Comparison of ENCODE assay signal across 8 cellular contexts in genomic region chr14:24195186-24196070, GRCh38.
DNase-seq lines count a peak whose midpoint lies in the region; ATAC-seq, FAIRE-seq and TF ChIP-seq lines count a peak whose summit lies in the region.

TSS of gene TM9SF1 (minus strand) at chr14:24195441. CDS start at chr14:24195019, 422 bp downstream.

- H3K4me3 ChIP-seq in HUES48 (ENCODE audit: low read depth, low read length) (peak within 1 kb of the TSS; percentile 70), OCI-LY3 (ENCODE audit: low read length) (peak within 1 kb of the TSS; percentile 96), mucosa of rectum (ENCODE audit: low read length in 2 of 2) (peak within 1 kb of the TSS; percentile 87 to 93)

- TF ChIP-seq CTCF in D721Med (IDR thresholded peaks at IDR 0.05; ENCODE audit: insufficient read depth, missing control alignments) (no peak), OCI-LY3 (IDR thresholded peaks at IDR 0.05; ENCODE audit: low read depth, low read length) (no peak)

- H3K27me3 ChIP-seq in HUES48 (ENCODE audit: control insufficient read depth, insufficient read depth, low read length) (no peaks in the 10 kb centered on the region), OCI-LY3 (ENCODE audit: low read depth, low read length) (no peaks in the 10 kb centered on the region), mucosa of rectum (ENCODE audit: control insufficient read depth in 2 of 2, insufficient read depth in 2 of 2, low read length in 2 of 2) (no peaks in the 10 kb centered on the region)

- peak within 1 kb of the TSS; percentile 91 for H3K4me2 ChIP-seq in OCI-LY3 (ENCODE audit: low read length)

- H3K4me1 ChIP-seq in HUES48 (ENCODE audit: control insufficient read depth, insufficient read depth, low read length), result peaks cover 11% of the 10 kb centered on the region; the same call in 1 of the 2 replicates
- peaks cover 15% of the 10 kb centered on the region for H3K4me1 ChIP-seq in OCI-LY3 (ENCODE audit: low read length)
- H3K4me1 ChIP-seq in mucosa of rectum (ENCODE audit: control insufficient read depth in 2 of 2, insufficient read depth in 2 of 2, low read length in 2 of 2), result peaks cover 19 to 31% of the 10 kb centered on the region in 2 donors

- H2AFZ ChIP-seq in OCI-LY3 (ENCODE audit: low read depth, low read length), result peak within 1 kb of the TSS; percentile 77

- H3K9ac ChIP-seq in HUES48 (ENCODE audit: low read depth, low read length) (peak within 1 kb of the TSS; percentile 96), OCI-LY3 (ENCODE audit: low read length) (peak within 1 kb of the TSS; percentile 93), mucosa of rectum (ENCODE audit: low read depth in 1 of 2, low read length in 2 of 2) (peak within 1 kb of the TSS; percentile 83 to 99)

- H3K27ac ChIP-seq in HUES48 (ENCODE audit: low read depth, low read length), result peak within 1 kb of the TSS; percentile 98
- peak within 1 kb of the TSS; percentile 87 for H3K27ac ChIP-seq in OCI-LY3 (ENCODE audit: low read length)
- peak within 1 kb of the TSS; percentile 80 for H3K27ac ChIP-seq in epithelial cell of prostate
- H3K27ac ChIP-seq in mucosa of rectum (ENCODE audit: low read depth in 2 of 2, low read length in 2 of 2), result peak within 1 kb of the TSS; percentile 96 to 97

- no peaks in the 10 kb centered on the region for H4K20me1 ChIP-seq in OCI-LY3 (ENCODE audit: insufficient read depth, low read length)

- H3K9me3 ChIP-seq in HUES48 (ENCODE audit: control insufficient read depth, insufficient read depth, low read length) (no peaks in the 10 kb centered on the region), OCI-LY3 (ENCODE audit: insufficient read depth, low read length) (no peaks in the 10 kb centered on the region), mucosa of rectum (ENCODE audit: control insufficient read depth in 2 of 2, low read length in 2 of 2) (no peaks in the 10 kb centered on the region)

- H3K79me2 ChIP-seq in OCI-LY3 (ENCODE audit: low read length), result peaks cover 50% of the 10 kb centered on the region

- no peak for FAIRE-seq in D721Med (lab: Jason Lieb, UNC)

- H3K36me3 ChIP-seq in HUES48 (ENCODE audit: control insufficient read depth, insufficient read depth, low read length), result peaks cover 20% of the 10 kb centered on the region
- H3K36me3 ChIP-seq in OCI-LY3 (replicated peaks; ENCODE audit: low read depth, low read length), result peaks cover 27% of the 10 kb centered on the region
- peaks cover 14 to 25% of the 10 kb centered on the region in 2 donors for H3K36me3 ChIP-seq in mucosa of rectum (ENCODE audit: control insufficient read depth in 2 of 2, insufficient read depth in 2 of 2, low read length in 2 of 2)

- peak; percentile 91 for DNase-seq in D721Med (ENCODE audit: insufficient read length, low spot score)
- peak; percentile 82 for DNase-seq in activated T-cell treated with anti-CD3 and anti-CD28 coated beads for 24 hours (ENCODE audit: low read depth)
- DNase-seq in epithelial cell of prostate (ENCODE audit: low read depth, low spot score), result peak; percentile 22
- DNase-seq in stimulated activated CD8-positive, alpha-beta memory T cell treated with anti-CD3 and anti-CD28 coated beads, Interleukin-4, amount 100 ng/mL, for 4 hours (ENCODE audit: low read depth in 2 of 2, low spot score in 1 of 2), result peak; percentile 69 to 79

- peak; percentile 84 for ATAC-seq in GM21423 (IDR thresholded peaks at IDR 0.05; ENCODE audit: unreplicated experiment)

Comparison
In these comparisons a context has a peak if more than half of its experiments do, and no peak if none do; other contexts are left out.
1. Peak in every context shown above with its lines: DNase-seq, ATAC-seq, H3K4me3 ChIP-seq and H3K27ac ChIP-seq.
2. DNase-seq: peak in every context shown above with its lines; median percentile 91 in D721Med; 82 in activated T-cell treated with anti-CD3 and anti-CD28 coated beads for 24 hours; 74 in stimulated activated CD8-positive, alpha-beta memory T cell treated with anti-CD3 and anti-CD28 coated beads, Interleukin-4, amount 100 ng/mL, for 4 hours; 22 in epithelial cell of prostate.